Comparison of ENCODE assay signal across 19 cellular contexts in genomic region chr1:41713141-41713540, GRCh38.
DNase-seq lines count a peak whose midpoint lies in the region; ATAC-seq, FAIRE-seq and TF ChIP-seq lines count a peak whose summit lies in the region.
"Had no signal": no experiment of that assay in that cellular context is flagged by ENCODE, and none has a peak within 500 bp of the region (broad histone marks: within the 10 kb centered on the region; RNA-seq: fewer than 3 reads in every experiment).

No MANE protein-coding gene starts in this region.

- peak overlapping the region in 2 of 3 donors; percentile 71 to 88 for H3K27ac Mint-ChIP-seq in IgD-negative memory B cell
- H3K27ac Mint-ChIP-seq in stimulated activated effector memory CD8-positive, alpha-beta T cell treated with anti-CD3 and anti-CD28 coated beads, Interleukin-12 subunit alpha, Interleukin-12 subunit beta, amount 100 ng/mL, for 72 hours, result peak overlapping the region; percentile 81
- H3K27ac Mint-ChIP-seq: activated CD8-positive, alpha-beta T cell treated with anti-CD3 and anti-CD28 coated beads, Interleukin-2, amount 10 ng/mL, durations not matched to agents 7 days and 5 days; activated naive CD4-positive, alpha-beta T cell treated with anti-CD3 and anti-CD28 coated beads, Interleukin-2, amount 50 U/mL, for 72 hours; stimulated activated naive CD8-positive, alpha-beta T cell treated with anti-CD3 and anti-CD28 coated beads, Interleukin-15, amount 100 ng/mL, for 72 hours; T-helper 2 cell treated with Interferon-gamma antibody and Interleukin-4, amounts not matched to agents 5 μg/mL and 100 μg/mL, for 36 hours; WTC11 had no signal

- intact Hi-C loops in body of pancreas (cut with DNase I), result no loop called here

- peaks cover 7 to 16% (median 12%) of the 10 kb centered on the region in 3 donors for H3K4me1 Mint-ChIP-seq in IgD-negative memory B cell
- peaks cover 41% of the 10 kb centered on the region for H3K4me1 Mint-ChIP-seq in stimulated activated effector memory CD8-positive, alpha-beta T cell treated with anti-CD3 and anti-CD28 coated beads, Interleukin-12 subunit alpha, Interleukin-12 subunit beta, amount 100 ng/mL, for 72 hours

- TF ChIP-seq CTCF in astrocyte of the spinal cord (IDR thresholded peaks at IDR 0.05; ENCODE audit: low read depth, low read length), result no peak
- TF ChIP-seq CTCF in keratinocyte (optimal IDR thresholded peaks at IDR 0.05 in 1 of 3, IDR thresholded peaks at IDR 0.05 in 1 of 3, conservative IDR thresholded peaks at IDR 0.05 in 1 of 3; ENCODE audit: extremely low read depth in 1 of 3, insufficient read depth in 2 of 3, low read length in 3 of 3), result no peak
- no peak for TF ChIP-seq CTCF in body of pancreas (IDR thresholded peaks at IDR 0.05)

- H3K27me3 Mint-ChIP-seq in IgD-negative memory B cell, result peaks cover 4% of the 10 kb centered on the region
- H3K27me3 Mint-ChIP-seq: stimulated activated naive CD8-positive, alpha-beta T cell treated with anti-CD3 and anti-CD28 coated beads, Interleukin-15, amount 100 ng/mL, for 72 hours had no signal

- no peaks in the 10 kb centered on the region for H3K36me3 Mint-ChIP-seq in IgD-negative memory B cell
- no peaks in the 10 kb centered on the region for H3K36me3 Mint-ChIP-seq in stimulated activated effector memory CD8-positive, alpha-beta T cell treated with anti-CD3 and anti-CD28 coated beads, Interleukin-12 subunit alpha, Interleukin-12 subunit beta, amount 100 ng/mL, for 72 hours
- H3K36me3 Mint-ChIP-seq: WTC11 had no signal

- H3K4me2 ChIP-seq in keratinocyte (ENCODE audit: control insufficient read depth, extremely low read depth, insufficient read depth, low read depth, low read length), result peak overlapping the region; percentile 20

- dilution Hi-C loops in keratinocyte (cut with MboI; ENCODE audit: extremely low pct_ligation_motif_present, low sequenced_read_pairs), result no loop called here

- H3K9me1 ChIP-seq in keratinocyte (ENCODE audit: control insufficient read depth, extremely low read depth, insufficient read depth, low read length), result no peaks in the 10 kb centered on the region

- H3K4me1 ChIP-seq in keratinocyte (ENCODE audit: control insufficient read depth, extremely low read depth, insufficient read depth, low read length) (peaks cover 16% of the 10 kb centered on the region), body of pancreas (no peaks in the 10 kb centered on the region)
- H3K4me1 ChIP-seq: gastroesophageal sphincter, upper lobe of left lung had no signal

- no peak overlapping the region for H2AFZ ChIP-seq in keratinocyte (ENCODE audit: control insufficient read depth, low read length)

- no peak for ATAC-seq in stimulated activated effector memory CD8-positive, alpha-beta T cell treated with anti-CD3 and anti-CD28 coated beads, Interleukin-12 subunit alpha, Interleukin-12 subunit beta, amount 100 ng/mL, for 72 hours
- ATAC-seq in HG03571 (IDR thresholded peaks at IDR 0.05; ENCODE audit: unreplicated experiment) (no peak), body of pancreas (no peak)
- ATAC-seq: activated CD8-positive, alpha-beta T cell treated with anti-CD3 and anti-CD28 coated beads, Interleukin-2, amount 10 ng/mL, durations not matched to agents 7 days and 5 days; activated naive CD4-positive, alpha-beta T cell treated with anti-CD3 and anti-CD28 coated beads, Interleukin-2, amount 50 U/mL, for 72 hours; activated T-cell treated with anti-CD3 and anti-CD28 coated beads, Interleukin-2, amount 50 U/mL, for 4 hours; gastroesophageal sphincter; sciatic nerve; stimulated activated naive CD8-positive, alpha-beta T cell treated with anti-CD3 and anti-CD28 coated beads, Interleukin-15, amount 100 ng/mL, for 72 hours; WTC11 had no signal

- H3K27me3 ChIP-seq in keratinocyte (ENCODE audit: control insufficient read depth, extremely low read depth, insufficient read depth, low read length) (no peaks in the 10 kb centered on the region), body of pancreas (no peaks in the 10 kb centered on the region)
- H3K27me3 ChIP-seq: BE2C, gastroesophageal sphincter, upper lobe of left lung had no signal

- TF ChIP-seq POLR2A in body of pancreas (IDR thresholded peaks at IDR 0.05), result no peak

- H4K20me1 ChIP-seq in keratinocyte (ENCODE audit: control insufficient read depth, extremely low read depth, insufficient read depth, low read length), result no peaks in the 10 kb centered on the region

- H3K36me3 ChIP-seq in keratinocyte (ENCODE audit: control insufficient read depth in 2 of 2, extremely low read depth in 1 of 2, insufficient read depth in 2 of 2, low read length in 2 of 2), result no peaks in the 10 kb centered on the region
- H3K36me3 ChIP-seq in body of pancreas (replicated peaks in 1 of 2; ENCODE audit: insufficient read depth in 1 of 2, low read depth in 2 of 2), result no peaks in the 10 kb centered on the region
- H3K36me3 ChIP-seq: BE2C, gastroesophageal sphincter, upper lobe of left lung had no signal

- 78 to 86% methylated on average over 5 of the region's 5 CpGs for WGBS in body of pancreas, 2 donors

- no peak for FAIRE-seq in keratinocyte (lab: Jason Lieb, UNC)

- DNase-seq in astrocyte of the spinal cord (ENCODE audit: low read depth, low spot score) (peak; percentile 26), keratinocyte (ENCODE audit: low read depth, low spot score) (no peak), body of pancreas (no peak), SIG-M5 treated with dmso at 0.1 percent for 504 hours (lab: John Stamatoyannopoulos, UW; ENCODE audit: unreplicated experiment) (no peak), EL (no peak)
- no peak for DNase-seq in stimulated activated effector memory CD8-positive, alpha-beta T cell treated with anti-CD3 and anti-CD28 coated beads, Interleukin-12 subunit alpha, Interleukin-12 subunit beta, amount 100 ng/mL, for 72 hours (ENCODE audit: low spot score in 2 of 2)
- DNase-seq: activated CD8-positive, alpha-beta T cell treated with anti-CD3 and anti-CD28 coated beads, Interleukin-2, amount 10 ng/mL, durations not matched to agents 7 days and 5 days; activated T-cell treated with anti-CD3 and anti-CD28 coated beads, Interleukin-2, amount 50 U/mL, for 4 hours; GOT3; stimulated activated naive CD8-positive, alpha-beta T cell treated with anti-CD3 and anti-CD28 coated beads, Interleukin-15, amount 100 ng/mL, for 72 hours; upper lobe of left lung had no signal

- H3K9me3 Mint-ChIP-seq in IgD-negative memory B cell, result no peaks in the 10 kb centered on the region
- no peaks in the 10 kb centered on the region for H3K9me3 Mint-ChIP-seq in stimulated activated effector memory CD8-positive, alpha-beta T cell treated with anti-CD3 and anti-CD28 coated beads, Interleukin-12 subunit alpha, Interleukin-12 subunit beta, amount 100 ng/mL, for 72 hours
- H3K9me3 Mint-ChIP-seq: activated T-cell treated with anti-CD3 and anti-CD28 coated beads, Interleukin-2, amount 50 U/mL, for 4 hours; stimulated activated naive CD8-positive, alpha-beta T cell treated with anti-CD3 and anti-CD28 coated beads, Interleukin-15, amount 100 ng/mL, for 72 hours; T-helper 2 cell treated with Interferon-gamma antibody and Interleukin-4, amounts not matched to agents 5 μg/mL and 100 μg/mL, for 36 hours; WTC11 had no signal

- in situ Hi-C loops in astrocyte of the spinal cord (cut with HindIII; ENCODE audit: low sequenced_read_pairs), result no loop called here

- H3K9ac ChIP-seq in keratinocyte (ENCODE audit: control insufficient read depth, extremely low read depth, insufficient read depth, low read length), result no peak overlapping the region

- H3K4me3 Mint-ChIP-seq in IgD-negative memory B cell, result no peak overlapping the region
- no peak overlapping the region for H3K4me3 Mint-ChIP-seq in stimulated activated effector memory CD8-positive, alpha-beta T cell treated with anti-CD3 and anti-CD28 coated beads, Interleukin-12 subunit alpha, Interleukin-12 subunit beta, amount 100 ng/mL, for 72 hours
- H3K4me3 Mint-ChIP-seq: activated CD8-positive, alpha-beta T cell treated with anti-CD3 and anti-CD28 coated beads, Interleukin-2, amount 10 ng/mL, durations not matched to agents 7 days and 5 days; activated T-cell treated with anti-CD3 and anti-CD28 coated beads, Interleukin-2, amount 50 U/mL, for 4 hours; stimulated activated naive CD8-positive, alpha-beta T cell treated with anti-CD3 and anti-CD28 coated beads, Interleukin-15, amount 100 ng/mL, for 72 hours; T-helper 2 cell treated with Interferon-gamma antibody and Interleukin-4, amounts not matched to agents 5 μg/mL and 100 μg/mL, for 36 hours; WTC11 had no signal

- H3K79me2 ChIP-seq in keratinocyte (ENCODE audit: control insufficient read depth, insufficient read depth, low read length), result no peaks in the 10 kb centered on the region

- H3K4me3 ChIP-seq in astrocyte of the spinal cord (ENCODE audit: low read depth, low read length) (no peak overlapping the region), keratinocyte (ENCODE audit: control insufficient read depth in 2 of 3, extremely low read depth in 1 of 3, insufficient read depth in 2 of 3, low read depth in 1 of 3, low read length in 3 of 3) (no peak overlapping the region), body of pancreas (no peak overlapping the region)
- H3K4me3 ChIP-seq: gastroesophageal sphincter, upper lobe of left lung had no signal

- no peaks in the 10 kb centered on the region for H3K9me3 ChIP-seq in keratinocyte (ENCODE audit: control insufficient read depth, low read depth, low read length)
- no peaks in the 10 kb centered on the region for H3K9me3 ChIP-seq in body of pancreas
- H3K9me3 ChIP-seq: BE2C, gastroesophageal sphincter, upper lobe of left lung had no signal

- H3K27ac ChIP-seq in keratinocyte (ENCODE audit: control insufficient read depth, insufficient read depth, low read length) (no peak overlapping the region), body of pancreas (no peak overlapping the region)
- H3K27ac ChIP-seq: gastroesophageal sphincter, upper lobe of left lung had no signal
